In the genomic region with DNA sequence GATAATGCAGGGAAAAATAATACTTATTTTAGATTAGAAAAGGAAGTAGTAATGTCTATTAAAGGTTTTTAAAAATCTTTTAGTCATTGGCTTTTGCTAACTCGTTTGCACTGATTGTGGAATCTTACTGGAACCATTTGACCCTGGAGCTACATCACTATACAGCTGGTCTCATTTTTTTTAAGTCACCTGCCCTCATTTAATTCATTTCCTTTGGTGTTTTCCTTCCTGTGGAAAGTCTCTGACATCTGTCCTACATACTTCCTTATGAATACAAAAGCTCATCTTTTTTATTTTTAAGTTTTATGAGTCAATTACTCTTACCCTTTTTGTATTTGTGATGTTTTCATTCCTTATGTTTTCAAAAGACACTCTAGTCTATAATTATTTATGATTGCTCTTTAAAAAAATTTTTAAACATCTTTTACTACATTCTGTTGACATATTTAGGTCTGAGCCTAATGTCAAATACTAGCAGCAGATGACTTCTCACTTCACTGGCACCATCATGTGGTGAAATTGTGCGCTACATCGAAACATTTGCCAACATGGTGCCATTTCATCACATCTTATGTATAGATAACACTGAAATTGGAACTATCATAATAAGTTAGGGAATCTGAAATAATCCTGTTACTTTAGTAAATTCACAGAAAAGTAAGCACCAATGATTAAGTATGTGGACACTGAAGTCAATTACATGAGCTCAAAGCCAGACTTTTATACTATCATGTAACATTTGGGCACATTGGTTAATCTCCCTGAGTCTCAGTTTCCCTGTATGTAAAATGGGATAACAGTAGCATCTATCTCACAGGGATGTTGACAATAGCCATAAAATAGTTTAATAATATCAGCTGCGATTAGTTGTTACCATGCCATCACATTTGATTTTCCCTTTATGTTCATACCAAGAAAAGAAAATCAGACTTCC, we compare ENCODE assay signal across 8 cellular contexts. TPM values are rescaled to one million over a fixed set of nuclear protein-coding genes. Genes with fewer than 3 reads are reported as not detected.
DNase-seq lines count a peak whose midpoint lies in the region; ATAC-seq, FAIRE-seq and TF ChIP-seq lines count a peak whose summit lies in the region.

No MANE protein-coding gene starts in this region.

- H3K4me3 Mint-ChIP-seq in neural progenitor cell: no peak overlapping the region

- H3K27ac Mint-ChIP-seq in neural progenitor cell: no peak overlapping the region

- FAIRE-seq in GM12891 (lab: Jason Lieb, UNC): peak; percentile 96

- no peak for TF ChIP-seq POLR2A in GM12891 (IDR thresholded peaks at IDR 0.05; ENCODE audit: low read depth, low read length)
- no peak for TF ChIP-seq POLR2A in esophagus squamous epithelium (IDR thresholded peaks at IDR 0.05)
- no peak for TF ChIP-seq POLR2A in tibial nerve (IDR thresholded peaks at IDR 0.05)

- DNase-seq in AG04450 (ENCODE audit: low read depth, low spot score): no peak
- DNase-seq in GM12891 (ENCODE audit: insufficient read length, low spot score): no peak
- peak; percentile 61 for DNase-seq in NOMO-1 treated with DMSO at 0.1 percent for 48 hours (lab: John Stamatoyannopoulos, UW; ENCODE audit: unreplicated experiment)
- DNase-seq in activated T-cell treated with anti-CD3 and anti-CD28 coated beads for 4 hours: peak; percentile 69
- DNase-seq in esophagus squamous epithelium (lab: John Stamatoyannopoulos, UW): no peak
- DNase-seq in neural progenitor cell (ENCODE audit: low spot score): peak; percentile 60
- DNase-seq in tibial nerve (ENCODE audit: low spot score in 2 of 2): peak; percentile 60 to 90

- H3K36me3 Mint-ChIP-seq in neural progenitor cell: no peaks in the 10 kb centered on the region

- H3K4me3 ChIP-seq in AG04450 (ENCODE audit: low read depth, low read length) (no peak overlapping the region), esophagus squamous epithelium (no peak overlapping the region), neural progenitor cell (no peak overlapping the region), tibial nerve (no peak overlapping the region)

- H2AFZ ChIP-seq in neural progenitor cell (replicated peaks): no peak overlapping the region

- no peak overlapping the region for H3K9ac ChIP-seq in neural progenitor cell

- intact Hi-C loops in esophagus squamous epithelium (cut with DNase I): loop anchor here (5.0 kb wide), 1 partner anchor 377 kb away; no protein-coding TSS in a partner anchor

- ATAC-seq in HG03280 (IDR thresholded peaks at IDR 0.05; ENCODE audit: unreplicated experiment): peak; percentile 58

- no peaks in the 10 kb centered on the region for H3K9me3 ChIP-seq in AG04450 (ENCODE audit: control insufficient read depth, insufficient read depth, low read length)
- peaks cover 0 to 6% (median 0%) of the 10 kb centered on the region in 3 donors for H3K9me3 ChIP-seq in esophagus squamous epithelium
- no peaks in the 10 kb centered on the region for H3K9me3 ChIP-seq in neural progenitor cell (ENCODE audit: low read depth)
- H3K9me3 ChIP-seq in tibial nerve: peaks cover 0 to 18% (median 0%) of the 10 kb centered on the region in 4 donors

- CTCF ChIA-PET in AG04450 (lab: Charles Lee): interaction anchor here (0.5 to 1.7 kb wide), 51 partner anchors 8 to 1436 kb away, joined by 3 to 94 read pairs (median 4); a partner anchor contains a TSS

- H3K27me3 ChIP-seq in AG04450 (ENCODE audit: control insufficient read depth, insufficient read depth, low read length): no peaks in the 10 kb centered on the region
- H3K27me3 ChIP-seq in esophagus squamous epithelium: no peaks in the 10 kb centered on the region
- H3K27me3 ChIP-seq in neural progenitor cell: no peaks in the 10 kb centered on the region
- no peaks in the 10 kb centered on the region for H3K27me3 ChIP-seq in tibial nerve

- 37 to 50% methylated on average over 4 of the region's 4 CpGs for WGBS in esophagus squamous epithelium, 2 donors
- WGBS in tibial nerve, 2 donors: 53 to 61% methylated on average over 4 of the region's 4 CpGs

- no peak for TF ChIP-seq EP300 in tibial nerve (IDR thresholded peaks at IDR 0.05)

- H3K4me1 ChIP-seq in esophagus squamous epithelium (no peaks in the 10 kb centered on the region), neural progenitor cell (no peaks in the 10 kb centered on the region), tibial nerve (no peaks in the 10 kb centered on the region)

- POLR2A ChIA-PET in AG04450 (lab: Yijun Ruan, JAX): no interaction called here

- H3K9me3 Mint-ChIP-seq in neural progenitor cell: peaks cover 16% of the 10 kb centered on the region

- H4K20me1 ChIP-seq in neural progenitor cell (ENCODE audit: low read depth): no peaks in the 10 kb centered on the region

- H3K79me2 ChIP-seq in neural progenitor cell (ENCODE audit: low read depth): no peaks in the 10 kb centered on the region

- H3K27ac ChIP-seq in AG04450 (ENCODE audit: low read depth, low read length) (no peak overlapping the region), esophagus squamous epithelium (no peak overlapping the region), neural progenitor cell (no peak overlapping the region), tibial nerve (no peak overlapping the region)

- H3K4me2 ChIP-seq in neural progenitor cell: no peak overlapping the region

- H3F3A ChIP-seq in neural progenitor cell (ENCODE audit: low read depth): no peaks in the 10 kb centered on the region

- H3K4me1 Mint-ChIP-seq in neural progenitor cell: no peaks in the 10 kb centered on the region

- TF ChIP-seq CTCF in AG04450 (IDR thresholded peaks at IDR 0.05; ENCODE audit: low read depth, low read length): peak; percentile 86
- peak; percentile 62 to 86 (median 69) for TF ChIP-seq CTCF in esophagus squamous epithelium (IDR thresholded peaks at IDR 0.05)
- TF ChIP-seq CTCF in neural progenitor cell (IDR thresholded peaks at IDR 0.05): peak; percentile 89
- peak; percentile 65 to 76 (median 73) for TF ChIP-seq CTCF in tibial nerve (IDR thresholded peaks at IDR 0.05)

- H3K27me3 Mint-ChIP-seq in neural progenitor cell (ENCODE audit: insufficient read depth, low read depth): peaks cover 5% of the 10 kb centered on the region

- H3K36me3 ChIP-seq in esophagus squamous epithelium (no peaks in the 10 kb centered on the region), neural progenitor cell (no peaks in the 10 kb centered on the region), tibial nerve (no peaks in the 10 kb centered on the region)

TF ChIP-seq in GM12891, 5 proteins besides CTCF, POLR2A, EP300 and RAD21:
- TF ChIP-seq SPI1 (IDR thresholded peaks at IDR 0.05; ENCODE audit: low read depth, low read length) (no peak), POLR2AphosphoS5 (IDR thresholded peaks at IDR 0.05; ENCODE audit: low read depth, low read length) (no peak), POU2F2 (IDR thresholded peaks at IDR 0.05; ENCODE audit: low read depth, low read length) (no peak), PAX5 (IDR thresholded peaks at IDR 0.05; ENCODE audit: insufficient read depth, low read length, severe bottlenecking) (no peak), TAF1 (IDR thresholded peaks at IDR 0.05; ENCODE audit: low read depth, low read length) (no peak)

RNA-seq across cellular contexts. Expression of a gene that starts 9.4 kb away (rescaled TPM):
- 7.2 and 8.8 TPM in 2 replicates for polyA plus RNA-seq in AG04450 (2011; rRNA removed)
- polyA minus RNA-seq in AG04450 (2011; rRNA and poly(A)+ RNA removed): 5.3 and 10.5 TPM in 2 replicates
- 7.8 TPM for polyA plus RNA-seq in GM12891 (2012; ENCODE audit: low read depth, missing spikeins)
- total RNA-seq in esophagus squamous epithelium (1 to 10 TPM; 2.2 to 7.9 (median 6.2) TPM), neural progenitor cell (ENCODE audit: low replicate concordance) (2.0 and 2.3 TPM in 2 replicates), tibial nerve (1 to 10 TPM; 2.2 to 3.8 (median 2.8) TPM)

Comparison
In these comparisons a context has a peak if more than half of its experiments do, and no peak if none do; other contexts are left out.
1. DNase-seq: peak in NOMO-1 treated with DMSO at 0.1 percent for 48 hours (single experiment), activated T-cell treated with anti-CD3 and anti-CD28 coated beads for 4 hours (single experiment), neural progenitor cell (single experiment) and tibial nerve (2 of 2); none in AG04450 (single experiment), GM12891 (single experiment) and esophagus squamous epithelium (single experiment).
2. Peak in every context shown above with its lines, with median percentiles within 50 percentile points of each other: CTCF ChIP-seq.